ENCODE assay signal across 10 cellular contexts in genomic region chr1:153095764-153096163, GRCh38. TPM values are rescaled to one million over a fixed set of nuclear protein-coding genes. Genes with fewer than 3 reads are reported as not detected.
"Had no signal": no experiment of that assay in that cellular context is flagged by ENCODE, and none has a peak within 500 bp of the region (broad histone marks: within the 10 kb centered on the region; RNA-seq: fewer than 3 reads in every experiment).

No MANE protein-coding gene starts in this region.

- H3K4me1 Mint-ChIP-seq: H9, IgD-negative memory B cell had no signal

- H3K4me3 ChIP-seq: GM23248 had no signal

- H3K27ac ChIP-seq: GM23248, HL-60 had no signal

- H2AFZ ChIP-seq: GM23248 had no signal

- H3K27ac Mint-ChIP-seq: IgD-negative memory B cell had no signal

- DNase-seq: GM23248, H9, HCEC 1CT, KG1 had no signal

- H3K4me3 Mint-ChIP-seq: H9, IgD-negative memory B cell had no signal

- H3K9me3 Mint-ChIP-seq: H9 had no signal

- ATAC-seq: HepG2 had no signal

- FAIRE-seq: H1, H54, HepG2 had no signal

- H3K36me3 Mint-ChIP-seq: IgD-negative memory B cell had no signal

- H3K9ac ChIP-seq: GM23248 had no signal

RNA-seq across cellular contexts. Expression of gene SPRR2E, which starts 1.4 kb away (rescaled TPM):
- total RNA-seq: GM23248, H1, H9, HepG2, HT1080 had no signal
- polyA plus RNA-seq: GM23248, H1, HepG2, IgD-negative memory B cell had no signal

RNA-seq across cellular contexts. Expression of gene SPRR2F, which starts 17.6 kb away (rescaled TPM):
- total RNA-seq: GM23248, H9, HepG2, HT1080 had no signal
- polyA plus RNA-seq: GM23248, HepG2, IgD-negative memory B cell had no signal

RNA-seq across cellular contexts. Expression of gene SPRR2B, which starts 24.4 kb away (rescaled TPM):
- total RNA-seq: GM23248, H1, H9, HepG2, HT1080 had no signal
- polyA plus RNA-seq: GM23248, H1, HepG2, IgD-negative memory B cell had no signal

RNA-seq across cellular contexts. Expression of gene SPRR2A, which starts 38.5 kb away (rescaled TPM):
- total RNA-seq: GM23248, H1, H9, HepG2, HT1080 had no signal
- polyA plus RNA-seq: GM23248, H1, HepG2, IgD-negative memory B cell had no signal

RNA-seq across cellular contexts. Expression of gene SPRR2D, which starts 54.8 kb away (rescaled TPM):
- total RNA-seq: GM23248, H1, H9, HepG2 had no signal
- polyA plus RNA-seq: GM23248, H1, HepG2, IgD-negative memory B cell had no signal
